In the genomic region with DNA sequence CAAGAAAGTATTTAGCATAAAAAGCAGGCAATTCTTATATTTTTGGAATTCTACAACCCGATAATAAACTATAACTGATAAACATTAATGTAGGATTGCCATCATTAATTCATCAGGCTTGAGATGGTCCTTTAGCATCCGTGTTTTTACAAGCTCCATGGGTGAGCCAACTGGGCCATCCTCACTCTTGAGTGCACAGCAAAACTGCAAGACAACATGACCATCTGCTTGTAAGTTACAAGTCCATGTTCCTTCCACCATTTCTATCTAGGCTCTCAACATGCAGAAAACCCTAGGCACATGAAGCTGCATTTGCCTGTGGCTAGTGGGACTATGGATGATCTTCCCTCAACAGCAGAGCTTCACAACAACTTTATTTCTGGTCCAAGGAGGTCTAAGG, we compare ENCODE assay signal across 4 cellular contexts.
"Had no signal": no experiment of that assay in that cellular context is flagged by ENCODE, and none has a peak within 500 bp of the region (broad histone marks: within the 10 kb centered on the region; RNA-seq: fewer than 3 reads in every experiment).

No MANE protein-coding gene starts in this region.

- DNase-seq: GM23248, GOT3, H7, HFFc6 had no signal
